In the genomic region with DNA sequence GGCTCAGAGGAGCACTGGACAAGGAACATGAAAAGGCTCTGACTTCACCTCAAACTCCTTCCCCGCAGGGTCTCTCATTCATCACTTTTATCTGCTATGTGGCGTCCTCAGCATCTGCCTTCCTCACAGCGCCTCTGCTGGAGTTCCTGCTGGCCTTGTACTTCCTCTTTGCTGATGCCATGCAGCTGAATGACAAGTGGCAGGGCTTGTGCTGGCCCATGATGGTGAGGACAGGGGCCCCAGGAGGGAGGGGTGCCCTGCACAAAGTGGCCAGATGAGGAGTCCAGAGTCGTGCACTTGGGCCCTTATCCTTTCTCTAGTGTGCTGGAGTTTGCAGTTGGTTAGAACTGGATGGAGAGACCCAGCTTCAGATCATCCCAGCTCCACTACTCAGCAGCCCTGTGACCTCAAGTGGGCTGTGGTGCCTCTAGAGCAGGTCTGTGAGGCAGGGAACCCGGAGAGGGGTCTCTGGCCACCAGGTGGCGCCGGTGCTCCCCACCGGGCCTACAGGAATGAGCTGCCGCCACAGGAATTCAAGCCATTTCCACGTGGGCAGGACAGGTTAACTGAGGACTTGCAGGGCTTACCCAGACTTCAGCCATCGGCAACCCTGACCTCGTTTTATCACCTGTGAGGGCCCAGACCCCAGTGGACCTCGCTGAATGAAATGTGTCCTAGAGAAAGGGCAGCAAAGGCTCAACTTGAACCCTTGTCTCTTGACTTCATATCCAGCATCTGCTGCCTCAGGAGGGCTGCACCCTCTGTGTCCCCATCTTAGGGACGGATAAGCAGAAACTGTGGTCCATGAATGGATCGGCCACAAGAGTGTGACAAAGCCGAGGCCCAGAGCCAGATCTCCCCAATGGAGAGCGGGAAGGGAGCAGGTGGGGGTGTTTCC, we compare ENCODE assay signal across 1 cellular context.
TF ChIP-seq lines count a peak whose summit lies in the region.

No MANE protein-coding gene starts in this region.

TF ChIP-seq in IMR-90, 13 proteins besides CTCF, POLR2A, EP300 and RAD21:
- TF ChIP-seq CEBPB (IDR thresholded peaks at IDR 0.05; ENCODE audit: low read depth, low read length) (no peak), RCOR1 (IDR thresholded peaks at IDR 0.05; ENCODE audit: insufficient replicate concordance, low read length) (peak; percentile 26), CHD1 (IDR thresholded peaks at IDR 0.05; ENCODE audit: low read depth, low read length) (no peak), SMC3 (IDR thresholded peaks at IDR 0.05; ENCODE audit: low read depth, low read length) (peak; percentile 87), MXI1 (IDR thresholded peaks at IDR 0.05; ENCODE audit: borderline replicate concordance, low read depth, low read length) (peak; percentile 85; the same call in 1 of the 2 replicates)
- TF ChIP-seq, protein P1, sequence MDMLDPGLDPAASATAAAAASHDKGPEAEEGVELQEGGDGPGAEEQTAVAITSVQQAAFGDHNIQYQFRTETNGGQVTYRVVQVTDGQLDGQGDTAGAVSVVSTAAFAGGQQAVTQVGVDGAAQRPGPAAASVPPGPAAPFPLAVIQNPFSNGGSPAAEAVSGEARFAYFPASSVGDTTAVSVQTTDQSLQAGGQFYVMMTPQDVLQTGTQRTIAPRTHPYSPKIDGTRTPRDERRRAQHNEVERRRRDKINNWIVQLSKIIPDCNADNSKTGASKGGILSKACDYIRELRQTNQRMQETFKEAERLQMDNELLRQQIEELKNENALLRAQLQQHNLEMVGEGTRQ (IDR thresholded peaks at IDR 0.05; ENCODE audit: low read depth, low read length) = peak; percentile 59
